In the genomic region with DNA sequence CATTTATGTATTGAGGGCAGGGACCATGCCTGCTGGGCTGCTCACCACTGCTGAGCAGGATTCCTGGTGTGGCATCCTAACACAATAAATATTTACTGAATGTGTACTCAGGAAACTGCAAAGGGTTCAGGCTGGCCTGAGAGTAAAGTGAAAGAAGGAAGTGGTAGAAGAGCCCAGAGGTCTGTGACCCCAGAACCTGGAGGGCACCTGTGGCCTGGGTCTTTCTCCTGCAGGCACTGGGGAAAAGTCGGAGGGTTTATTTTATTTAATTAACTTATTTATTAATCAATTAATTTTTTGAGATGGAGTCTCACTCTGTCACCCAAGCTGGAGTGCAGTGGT, we compare ENCODE assay signal across 10 cellular contexts. TPM values are rescaled to one million over a fixed set of nuclear protein-coding genes. Genes with fewer than 3 reads are reported as not detected.
DNase-seq lines count a peak whose midpoint lies in the region; ATAC-seq and TF ChIP-seq lines count a peak whose summit lies in the region.
"Had no signal": no experiment of that assay in that cellular context is flagged by ENCODE, and none has a peak within 500 bp of the region (broad histone marks: within the 10 kb centered on the region; RNA-seq: fewer than 3 reads in every experiment).

No MANE protein-coding gene starts in this region.

- peak overlapping the region in 1 of 2 donors; percentile 77 for H3K9ac ChIP-seq in colonic mucosa (ENCODE audit: low read depth in 2 of 2, low read length in 2 of 2)

- intact Hi-C loops in colonic mucosa (cut with DNase I), result no loop called here
- intact Hi-C loops in spleen (cut with DNase I; ENCODE audit: low total_unique reads), result loop anchor here (5.0 kb wide), 1 partner anchor 66 kb away; the partner anchor contains the start of gene MYH9

- ATAC-seq in GM21447 (IDR thresholded peaks at IDR 0.05; ENCODE audit: unreplicated experiment), result no peak

- H3K36me3 ChIP-seq in colonic mucosa (no peaks in the 10 kb centered on the region), spleen (no peaks in the 10 kb centered on the region)

- H3K27ac ChIP-seq in colonic mucosa, result peak overlapping the region; percentile 95
- H3K27ac ChIP-seq in spleen, result peak overlapping the region; percentile 76 to 98 (median 96)

- DNase-seq in SKM-1 treated with dmso at 0.1 percent for 144 hours (lab: John Stamatoyannopoulos, UW; ENCODE audit: unreplicated experiment), result peak; percentile 23
- no peak for DNase-seq in SKM-1 (lab: John Stamatoyannopoulos, UW; ENCODE audit: unreplicated experiment)
- DNase-seq in MV-4-11 (lab: John Stamatoyannopoulos, UW), result peak; percentile 35
- DNase-seq in colonic mucosa, result peak; percentile 53
- DNase-seq in spleen, result no peak
- DNase-seq in mesenteric fat pad (ENCODE audit: low spot score), result no peak
- DNase-seq in NCI-H2196 treated with DMSO at 0.1 percent for 48 hours (lab: John Stamatoyannopoulos, UW; ENCODE audit: unreplicated experiment), result no peak
- DNase-seq: ACHN, testis had no signal

- 54 to 71% (median 67%) methylated on average over 1 of the region's 1 CpG for WGBS in spleen, 5 donors

- no peak for TF ChIP-seq CTCF in colonic mucosa (IDR thresholded peaks at IDR 0.05)
- TF ChIP-seq CTCF in spleen (IDR thresholded peaks at IDR 0.05 in 8 of 11, conservative IDR thresholded peaks at IDR 0.05 in 3 of 11), result no peak

- H3K27me3 ChIP-seq in colonic mucosa, result no peaks in the 10 kb centered on the region
- H3K27me3 ChIP-seq in spleen (replicated peaks in 1 of 7), result no peaks in the 10 kb centered on the region
- H3K27me3 ChIP-seq: testis had no signal

- H3K4me1 ChIP-seq in colonic mucosa (peaks cover 13% of the 10 kb centered on the region), spleen (peaks cover 50 to 100% (median 91%) of the 10 kb centered on the region in 6 donors)

- H3K4me3 ChIP-seq in colonic mucosa (no peak overlapping the region), spleen (peak overlapping the region in 1 of 8 donors; percentile 71)
- H3K4me3 ChIP-seq: testis had no signal

- H3K9me3 ChIP-seq in colonic mucosa (no peaks in the 10 kb centered on the region), spleen (no peaks in the 10 kb centered on the region)
- H3K9me3 ChIP-seq: testis had no signal

- no peak for TF ChIP-seq POLR2A in spleen (IDR thresholded peaks at IDR 0.05)

RNA-seq across cellular contexts. Expression of gene TXN2, which starts 28.2 kb away (rescaled TPM):
- 100 to 1,000 TPM; 101 to 142 TPM for total RNA-seq in colonic mucosa
- total RNA-seq in spleen, result 10 to 100 TPM; 52.6 to 87.1 (median 64.6) TPM
- polyA plus RNA-seq in spleen, result 100 to 1,000 TPM in 1 of 3 donors, 10 to 100 TPM in 2; 70.5 to 105 (median 90.1) TPM
- 52.0 TPM for total RNA-seq in mesenteric fat pad

RNA-seq across cellular contexts. Expression of gene FOXRED2, which starts 53.6 kb away (rescaled TPM):
- total RNA-seq in colonic mucosa (10 to 100 TPM in 1 of 2 donors, 1 to 10 TPM in 1; 3.6 to 14.3 TPM), spleen (10 to 100 TPM; 19.4 to 42.0 (median 27.0) TPM), mesenteric fat pad (11.2 TPM)
- 1 to 10 TPM; 1.1 to 3.0 (median 1.5) TPM for polyA plus RNA-seq in spleen

Comparison
In these comparisons a context has a peak if more than half of its experiments do, and no peak if none do; other contexts are left out.
1. DNase-seq: peak in SKM-1 treated with dmso at 0.1 percent for 144 hours (single experiment), MV-4-11 (single experiment) and colonic mucosa (single experiment); none in SKM-1 (single experiment), spleen (single experiment), mesenteric fat pad (single experiment) and NCI-H2196 treated with DMSO at 0.1 percent for 48 hours (single experiment).